ENCODE assay signal across 1 cellular context in the genomic region with DNA sequence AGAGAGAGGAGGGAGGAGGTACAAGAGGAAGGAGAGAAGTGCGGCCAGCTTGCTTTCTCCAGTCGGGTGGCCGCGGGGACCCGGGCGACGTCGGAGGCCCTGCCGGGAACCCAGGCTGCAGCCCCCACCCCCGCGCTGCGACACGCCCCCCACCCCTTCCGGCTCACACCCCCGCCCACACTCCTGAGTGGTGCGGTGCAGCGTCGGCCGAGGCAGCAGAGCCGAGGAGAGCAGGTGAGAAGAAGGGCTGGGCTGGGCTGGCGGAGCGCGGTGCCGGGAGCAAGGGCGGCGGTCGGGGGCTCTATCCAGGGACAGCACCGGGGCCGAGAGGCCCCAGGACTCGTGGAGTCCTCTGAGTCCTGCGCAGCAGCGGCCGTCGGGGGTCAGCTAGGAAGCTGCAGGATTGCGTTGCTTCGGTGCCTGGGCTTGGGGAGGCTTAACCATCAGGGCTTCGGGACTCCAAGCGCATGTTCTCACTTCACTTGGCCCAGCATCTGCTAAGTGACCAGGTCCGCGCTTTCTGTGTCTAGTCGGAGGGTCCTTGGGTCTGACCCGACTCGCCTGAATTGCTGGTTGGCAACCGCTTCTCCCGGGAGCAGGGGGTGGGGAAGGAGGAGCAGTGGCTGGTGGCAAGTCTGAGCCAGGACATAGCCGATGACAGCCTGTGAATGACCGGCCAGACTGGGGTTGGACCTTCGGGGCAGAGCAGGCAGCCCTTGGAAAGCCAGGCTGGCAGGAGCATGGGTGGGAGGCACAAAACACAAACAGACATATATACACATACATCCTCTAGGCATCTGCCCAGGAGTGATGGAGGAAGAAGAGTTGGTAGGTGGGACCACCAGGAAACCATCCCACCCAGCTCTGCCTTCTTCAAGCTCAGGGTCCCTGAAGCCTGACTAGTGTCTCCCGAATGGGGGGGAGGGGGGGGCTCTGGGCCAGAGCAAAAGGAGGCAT.
TF ChIP-seq lines count a peak whose summit lies in the region.

No MANE protein-coding gene starts in this region.

TF ChIP-seq in H1, 55 proteins besides CTCF, POLR2A, EP300 and RAD21:
- no peak for TF ChIP-seq CBX8 (IDR thresholded peaks at IDR 0.05; ENCODE audit: borderline replicate concordance, low read depth, low read length)
- no peak for TF ChIP-seq CTBP2 (IDR thresholded peaks at IDR 0.05; ENCODE audit: borderline replicate concordance, insufficient read depth, insufficient read length, low read length)
- TF ChIP-seq EZH2 (IDR thresholded peaks at IDR 0.05; ENCODE audit: low read depth, low read length, severe bottlenecking), result peak; percentile 95
- peak; percentile 53 for TF ChIP-seq KDM4A (IDR thresholded peaks at IDR 0.05; ENCODE audit: low read depth, low read length, severe bottlenecking)
- no peak for TF ChIP-seq TCF12 (IDR thresholded peaks at IDR 0.05; ENCODE audit: low read depth, low read length)
- no peak for TF ChIP-seq GTF2F1 (IDR thresholded peaks at IDR 0.05; ENCODE audit: borderline replicate concordance, low read depth, low read length)
- no peak for TF ChIP-seq CEBPB (IDR thresholded peaks at IDR 0.05; ENCODE audit: low read depth, low read length)
- peak; percentile 80; the same call in 1 of the 2 replicates for TF ChIP-seq SUZ12 (IDR thresholded peaks at IDR 0.05; ENCODE audit: low read length)
- TF ChIP-seq RXRA (IDR thresholded peaks at IDR 0.05; ENCODE audit: insufficient read depth, low read depth, low read length), result no peak
- no peak for TF ChIP-seq KDM5A (IDR thresholded peaks at IDR 0.05; ENCODE audit: low read length)
- TF ChIP-seq SIRT6 (IDR thresholded peaks at IDR 0.05; ENCODE audit: low read length), result no peak
- TF ChIP-seq SRF (IDR thresholded peaks at IDR 0.05; ENCODE audit: low read depth, low read length), result no peak
- TF ChIP-seq SIX5 (IDR thresholded peaks at IDR 0.05; ENCODE audit: low read depth, low read length), result no peak
- peak; percentile 43 for TF ChIP-seq RNF2 (IDR thresholded peaks at IDR 0.05; ENCODE audit: borderline replicate concordance, low read depth, low read length, missing control alignments, poor library complexity, severe bottlenecking)
- TF ChIP-seq, protein P1, sequence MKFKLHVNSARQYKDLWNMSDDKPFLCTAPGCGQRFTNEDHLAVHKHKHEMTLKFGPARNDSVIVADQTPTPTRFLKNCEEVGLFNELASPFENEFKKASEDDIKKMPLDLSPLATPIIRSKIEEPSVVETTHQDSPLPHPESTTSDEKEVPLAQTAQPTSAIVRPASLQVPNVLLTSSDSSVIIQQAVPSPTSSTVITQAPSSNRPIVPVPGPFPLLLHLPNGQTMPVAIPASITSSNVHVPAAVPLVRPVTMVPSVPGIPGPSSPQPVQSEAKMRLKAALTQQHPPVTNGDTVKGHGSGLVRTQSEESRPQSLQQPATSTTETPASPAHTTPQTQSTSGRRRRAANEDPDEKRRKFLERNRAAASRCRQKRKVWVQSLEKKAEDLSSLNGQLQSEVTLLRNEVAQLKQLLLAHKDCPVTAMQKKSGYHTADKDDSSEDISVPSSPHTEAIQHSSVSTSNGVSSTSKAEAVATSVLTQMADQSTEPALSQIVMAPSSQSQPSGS (IDR thresholded peaks at IDR 0.05; ENCODE audit: low read length), result no peak
- TF ChIP-seq, protein P2, sequence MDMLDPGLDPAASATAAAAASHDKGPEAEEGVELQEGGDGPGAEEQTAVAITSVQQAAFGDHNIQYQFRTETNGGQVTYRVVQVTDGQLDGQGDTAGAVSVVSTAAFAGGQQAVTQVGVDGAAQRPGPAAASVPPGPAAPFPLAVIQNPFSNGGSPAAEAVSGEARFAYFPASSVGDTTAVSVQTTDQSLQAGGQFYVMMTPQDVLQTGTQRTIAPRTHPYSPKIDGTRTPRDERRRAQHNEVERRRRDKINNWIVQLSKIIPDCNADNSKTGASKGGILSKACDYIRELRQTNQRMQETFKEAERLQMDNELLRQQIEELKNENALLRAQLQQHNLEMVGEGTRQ (IDR thresholded peaks at IDR 0.05; ENCODE audit: low read length), result no peak
- no peak for TF ChIP-seq NANOG (IDR thresholded peaks at IDR 0.05; ENCODE audit: insufficient read depth, low read depth, low read length, poor library complexity, severe bottlenecking)
- TF ChIP-seq KDM1A (IDR thresholded peaks at IDR 0.05; ENCODE audit: borderline replicate concordance, low read length), result no peak
TF ChIP-seq in H1: peak in this region for 4.
